In the genomic region with DNA sequence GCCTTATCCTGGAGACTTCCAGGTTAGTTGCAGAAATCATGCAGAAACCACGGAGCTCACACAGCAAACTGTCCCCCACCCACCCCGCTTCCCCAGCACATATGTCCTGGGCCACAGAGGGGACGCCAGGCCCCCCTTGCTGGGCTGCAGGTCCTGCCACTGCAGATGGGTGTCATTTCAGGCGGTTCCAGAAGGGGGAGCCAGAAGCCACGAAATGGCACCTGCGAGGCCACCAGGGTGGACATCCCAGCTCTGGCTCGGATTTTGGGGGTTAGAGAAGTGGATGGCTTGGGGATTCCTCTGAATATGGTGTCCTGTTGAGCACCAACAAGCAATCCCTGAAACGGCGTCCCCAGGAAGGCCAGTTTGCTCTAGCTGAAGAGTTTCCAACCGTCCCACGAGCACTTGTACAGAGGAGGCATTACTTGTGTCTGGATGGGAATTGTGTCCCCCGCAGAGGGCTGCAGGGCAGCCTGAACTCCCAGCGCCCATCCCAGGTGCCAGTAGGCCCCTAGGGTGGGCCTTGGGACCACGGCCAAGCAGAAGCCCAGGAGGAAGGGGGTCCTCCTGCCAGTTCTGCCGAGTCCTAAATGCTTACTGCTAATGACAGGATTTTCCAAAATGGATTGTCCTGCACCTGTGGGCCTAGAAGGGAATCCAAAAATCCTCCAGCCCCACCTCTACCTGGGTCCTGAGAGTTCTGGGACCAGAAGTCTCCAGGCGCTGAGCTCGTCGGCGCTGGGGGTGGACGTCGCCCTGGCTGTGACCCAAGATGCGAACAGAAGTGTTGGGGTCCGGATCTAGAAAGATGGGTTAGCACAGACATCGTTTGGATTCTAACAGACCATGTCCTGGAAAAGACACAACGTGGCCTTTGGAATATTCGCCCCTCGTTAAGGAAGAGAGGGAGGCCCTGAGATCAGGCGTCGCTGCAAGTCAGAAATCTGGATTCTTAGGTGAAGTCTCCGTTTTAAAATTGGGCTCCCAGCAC, we compare ENCODE assay signal across 8 cellular contexts. TPM values are rescaled to one million over a fixed set of nuclear protein-coding genes. Genes with fewer than 3 reads are reported as not detected.
A peak's percentile ranks its signal among the peaks of the same experiment; 100 is the strongest.
DNase-seq lines count a peak whose midpoint lies in the region; ATAC-seq, FAIRE-seq and TF ChIP-seq lines count a peak whose summit lies in the region.

No MANE protein-coding gene starts in this region.

- H3K9me3 Mint-ChIP-seq in CD8-positive, alpha-beta memory T cell, result no peaks in the 10 kb centered on the region

- FAIRE-seq in RCC 7860 (lab: Jason Lieb, UNC), result no peak

- no peak overlapping the region for H3K4me3 ChIP-seq in CD8-positive, alpha-beta memory T cell (ENCODE audit: low read length)
- H3K4me3 ChIP-seq in fibroblast of pulmonary artery (replicated peaks; ENCODE audit: low read depth, low read length), result no peak overlapping the region

- H3K9me3 ChIP-seq in CD8-positive, alpha-beta memory T cell (ENCODE audit: low read length), result no peaks in the 10 kb centered on the region

- H3K4me3 Mint-ChIP-seq in CD8-positive, alpha-beta memory T cell, result no peak overlapping the region

- peak; percentile 55 for ATAC-seq in GM19467 (IDR thresholded peaks at IDR 0.05; ENCODE audit: unreplicated experiment)
- ATAC-seq in HG03175 (IDR thresholded peaks at IDR 0.05; ENCODE audit: unreplicated experiment), result no peak

- peak; percentile 83 for TF ChIP-seq CTCF in fibroblast of pulmonary artery (IDR thresholded peaks at IDR 0.05; ENCODE audit: low read length, missing control alignments)

- POLR2A ChIA-PET in CD8-positive, alpha-beta memory T cell (lab: Charles Lee), result no interaction called here

- H3K27me3 ChIP-seq in CD8-positive, alpha-beta memory T cell (ENCODE audit: insufficient read depth, low read length, poor library complexity, severe bottlenecking), result no peaks in the 10 kb centered on the region

- peaks cover 0 to 2% of the 10 kb centered on the region in 2 donors for H3K27me3 Mint-ChIP-seq in CD8-positive, alpha-beta memory T cell

- peak; percentile 51 to 71 (median 55) for DNase-seq in CD8-positive, alpha-beta memory T cell
- peak; percentile 63 for DNase-seq in NCI-H69 (lab: John Stamatoyannopoulos, UW)
- peak; percentile 80 for DNase-seq in activated T-cell treated with anti-CD3 and anti-CD28 coated beads, Interleukin-2, amount 50 U/mL, for 1 hour
- DNase-seq in fibroblast of pulmonary artery (ENCODE audit: low read depth), result peak; percentile 60
- DNase-seq in occipital lobe (lab: John Stamatoyannopoulos, UW), result peak; percentile 29
- no peak for DNase-seq in RCC 7860 (ENCODE audit: low spot score)

- peak overlapping the region in 1 of 8 donors; percentile 66 for H3K27ac Mint-ChIP-seq in CD8-positive, alpha-beta memory T cell

- no peaks in the 10 kb centered on the region for H3K36me3 ChIP-seq in CD8-positive, alpha-beta memory T cell (ENCODE audit: insufficient read depth, low read length)

- peaks cover 9 to 10% (median 9%) of the 10 kb centered on the region in 3 donors for H3K4me1 Mint-ChIP-seq in CD8-positive, alpha-beta memory T cell

- H3K27ac ChIP-seq in CD8-positive, alpha-beta memory T cell (ENCODE audit: low read depth, low read length), result no peak overlapping the region

- H3K4me1 ChIP-seq in CD8-positive, alpha-beta memory T cell (ENCODE audit: insufficient read depth, low read length), result peaks cover 6% of the 10 kb centered on the region

- peaks cover 0 to 23% (median 2%) of the 10 kb centered on the region in 3 donors for H3K36me3 Mint-ChIP-seq in CD8-positive, alpha-beta memory T cell

- CTCF ChIA-PET in CD8-positive, alpha-beta memory T cell (lab: Charles Lee), result interaction anchor here (0.7 to 8.6 kb wide), 18 partner anchors 10 to 285 kb away, joined by 3 to 105 read pairs (median 4); no protein-coding TSS in a partner anchor

RNA-seq across cellular contexts. Expression of a gene that starts 14.6 kb away (rescaled TPM):
- 10 to 100 TPM; 45.9 to 46.7 TPM for total RNA-seq in CD8-positive, alpha-beta memory T cell
- 36.7 TPM for polyA plus RNA-seq in CD8-positive, alpha-beta memory T cell
- total RNA-seq in occipital lobe, result 0.16 TPM

Comparison
In these comparisons a context has a peak if more than half of its experiments do, and no peak if none do; other contexts are left out.
1. RNA of a gene that starts 14.6 kb away (total RNA-seq): 45.9 to 46.7 TPM in CD8-positive, alpha-beta memory T cell; 0.16 TPM in occipital lobe (single experiment); every median in the first group is over 10 times any median in the second.